18 cellular contexts compared by ENCODE assay signal in the genomic region with DNA sequence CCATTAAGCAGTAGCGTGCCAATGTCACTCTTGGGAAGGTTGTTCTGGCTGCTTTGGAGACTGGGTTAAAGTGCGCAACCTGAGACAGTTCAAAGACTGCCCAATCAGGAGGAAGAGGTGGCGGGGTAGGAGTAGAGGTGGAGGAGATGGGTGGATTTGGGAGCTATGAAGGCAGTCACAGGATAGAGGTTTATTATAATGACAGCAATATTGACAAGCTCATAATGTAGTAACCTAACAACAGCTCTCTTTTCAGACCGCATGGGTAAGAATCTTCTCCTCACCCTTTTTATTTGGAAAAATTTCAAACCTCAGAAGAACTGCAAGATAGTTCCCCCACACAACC. TPM values are rescaled to one million over a fixed set of nuclear protein-coding genes. Genes with fewer than 3 reads are reported as not detected.
DNase-seq lines count a peak whose midpoint lies in the region; ATAC-seq, FAIRE-seq and TF ChIP-seq lines count a peak whose summit lies in the region.
"Had no signal": no experiment of that assay in that cellular context is flagged by ENCODE, and none has a peak within 500 bp of the region (broad histone marks: within the 10 kb centered on the region; RNA-seq: fewer than 3 reads in every experiment).

No MANE protein-coding gene starts in this region.

- H3F3A ChIP-seq in GM23338 (replicated peaks; ENCODE audit: low read depth): 0 out of 2 replicates have a peak, but pooled peaks cover 6% of the 10 kb centered on the region

- H3K27me3 Mint-ChIP-seq in GM23338 (ENCODE audit: insufficient read depth, low read depth, poor library complexity): peaks cover 4% of the 10 kb centered on the region
- H3K27me3 Mint-ChIP-seq: CD4-positive, alpha-beta T cell had no signal

- TF ChIP-seq CTCF in GM23338 (conservative IDR thresholded peaks at IDR 0.05; ENCODE audit: low read depth in 2 of 2): no peak

- no peaks in the 10 kb centered on the region for H3K27me3 ChIP-seq in GM23338 (ENCODE audit: insufficient read depth)
- H3K27me3 ChIP-seq in mesendoderm (ENCODE audit: insufficient read depth, low read length, poor library complexity): no peaks in the 10 kb centered on the region
- no peaks in the 10 kb centered on the region for H3K27me3 ChIP-seq in effector memory CD4-positive, alpha-beta T cell (replicated peaks; ENCODE audit: control insufficient read depth, insufficient read depth, low read length, poor library complexity, severe bottlenecking)
- H3K27me3 ChIP-seq: transverse colon had no signal

- H3K18ac ChIP-seq in mesendoderm (ENCODE audit: low read length): no peak overlapping the region

- H3K4me3 ChIP-seq in GM23338 (no peak overlapping the region), mesendoderm (ENCODE audit: low read length) (no peak overlapping the region)
- no peak overlapping the region for H3K4me3 ChIP-seq in effector memory CD4-positive, alpha-beta T cell (ENCODE audit: insufficient read depth, low read depth, low read length, poor library complexity, severe bottlenecking)
- H3K4me3 ChIP-seq: transverse colon had no signal

- peaks cover 10% of the 10 kb centered on the region for H3K4me1 Mint-ChIP-seq in GM23338

- no peak overlapping the region for H3K23ac ChIP-seq in mesendoderm (ENCODE audit: low read length)

- H3K9me3 Mint-ChIP-seq in GM23338: no peaks in the 10 kb centered on the region
- H3K9me3 Mint-ChIP-seq: CD4-positive, alpha-beta T cell had no signal

- no peak for FAIRE-seq in frontal cortex (lab: Jason Lieb, UNC)
- FAIRE-seq: kidney had no signal

- no peaks in the 10 kb centered on the region for H3K79me1 ChIP-seq in mesendoderm (ENCODE audit: low read length)

- H3K27ac Mint-ChIP-seq in GM23338: no peak overlapping the region
- H3K27ac Mint-ChIP-seq: brain; CD4-positive, alpha-beta T cell; naive thymus-derived CD4-positive, alpha-beta T cell had no signal

- H4K20me1 ChIP-seq in GM23338 (replicated peaks; ENCODE audit: insufficient read depth): no peaks in the 10 kb centered on the region

- no peak overlapping the region for H3K27ac ChIP-seq in GM23338 (ENCODE audit: low read depth)
- no peak overlapping the region for H3K27ac ChIP-seq in mesendoderm (ENCODE audit: low read depth, low read length)
- no peak overlapping the region for H3K27ac ChIP-seq in effector memory CD4-positive, alpha-beta T cell (ENCODE audit: insufficient read depth, low read length, poor library complexity, severe bottlenecking)
- H3K27ac ChIP-seq: transverse colon had no signal

- H3K9ac ChIP-seq in mesendoderm (ENCODE audit: low read length): no peak overlapping the region

- H3K79me2 ChIP-seq in GM23338 (replicated peaks; ENCODE audit: insufficient read depth): no peaks in the 10 kb centered on the region
- H3K79me2 ChIP-seq in mesendoderm (ENCODE audit: control insufficient read depth, insufficient read depth, low read length): no peaks in the 10 kb centered on the region

- ATAC-seq in GM23338 (peak; percentile 94), HG03571 (IDR thresholded peaks at IDR 0.05; ENCODE audit: unreplicated experiment) (no peak)
- ATAC-seq: naive thymus-derived CD4-positive, alpha-beta T cell; sciatic nerve had no signal

- H2AFZ ChIP-seq in GM23338: peak overlapping the region; percentile 57

- H2BK15ac ChIP-seq in mesendoderm (replicated peaks; ENCODE audit: low read depth): no peak overlapping the region

- no CpG with 5 or more reads among the region's 4 CpGs for WGBS in mesendoderm (ENCODE audit: extremely low coverage, insufficient coverage, low lambda C conversion rate)

- H3K4ac ChIP-seq in mesendoderm (ENCODE audit: low read depth, low read length): no peak overlapping the region

- no peak overlapping the region for H4K8ac ChIP-seq in mesendoderm (ENCODE audit: low read depth, low read length)

- no peak overlapping the region for H4K5ac ChIP-seq in mesendoderm (ENCODE audit: low read length)

- H3K9me2 ChIP-seq in GM23338 (ENCODE audit: insufficient read depth): peaks cover 8% of the 10 kb centered on the region; the same call in 1 of the 2 replicates

- H3K4me3 Mint-ChIP-seq in GM23338: no peak overlapping the region
- H3K4me3 Mint-ChIP-seq: CD4-positive, alpha-beta T cell; naive thymus-derived CD4-positive, alpha-beta T cell had no signal

- H3K36me3 Mint-ChIP-seq in GM23338 (ENCODE audit: low read depth): no peaks in the 10 kb centered on the region
- H3K36me3 Mint-ChIP-seq: brain; naive thymus-derived CD4-positive, alpha-beta T cell had no signal

- no peak overlapping the region for H3K56ac ChIP-seq in mesendoderm (ENCODE audit: low read length)

- H3K4me2 ChIP-seq in GM23338: no peak overlapping the region
- no peak overlapping the region for H3K4me2 ChIP-seq in mesendoderm (ENCODE audit: low read length)

- no peaks in the 10 kb centered on the region for H3K4me1 ChIP-seq in GM23338 (ENCODE audit: insufficient read depth)
- no peaks in the 10 kb centered on the region for H3K4me1 ChIP-seq in mesendoderm (ENCODE audit: control insufficient read depth, low read depth, low read length)
- peaks cover 3% of the 10 kb centered on the region for H3K4me1 ChIP-seq in effector memory CD4-positive, alpha-beta T cell (ENCODE audit: control insufficient read depth, insufficient read depth, low read length, poor library complexity, severe bottlenecking)

- no peaks in the 10 kb centered on the region for H3K9me3 ChIP-seq in effector memory CD4-positive, alpha-beta T cell (ENCODE audit: control insufficient read depth, low read length)
- H3K9me3 ChIP-seq: transverse colon had no signal

- H2AK5ac ChIP-seq in mesendoderm (ENCODE audit: low read length): no peak overlapping the region

- no peaks in the 10 kb centered on the region for H3K36me3 ChIP-seq in GM23338 (ENCODE audit: insufficient read depth)
- no peaks in the 10 kb centered on the region for H3K36me3 ChIP-seq in mesendoderm (ENCODE audit: control insufficient read depth, insufficient read depth, low read length)
- no peaks in the 10 kb centered on the region for H3K36me3 ChIP-seq in effector memory CD4-positive, alpha-beta T cell (ENCODE audit: control insufficient read depth, insufficient read depth, low read length)
- H3K36me3 ChIP-seq: transverse colon had no signal

- no peak overlapping the region for H2BK120ac ChIP-seq in mesendoderm (ENCODE audit: low read depth, low read length)

- H2BK5ac ChIP-seq in mesendoderm (ENCODE audit: low read length): no peak overlapping the region

- DNase-seq in GM23338 (ENCODE audit: low spot score) (peak; percentile 52), NCI-H187 treated with DMSO at 0.1 percent for 48 hours (lab: John Stamatoyannopoulos, UW) (peak; percentile 20), cerebellar cortex (ENCODE audit: low spot score) (peak; percentile 35), mesendoderm (peak; percentile 27), NCI-H226 (no peak), frontal cortex (ENCODE audit: low spot score in 2 of 2) (no peak)
- DNase-seq in effector memory CD4-positive, alpha-beta T cell: no peak
- DNase-seq: activated CD4-positive, alpha-beta T cell treated with anti-CD3 and anti-CD28 coated beads, Interleukin-2, amount 50 U/mL, for 48 hours; activated effector memory CD4-positive, alpha-beta T cell treated with anti-CD3 and anti-CD28 coated beads, Interleukin-2, amount 50 U/mL, for 16 hours; CD4-positive, alpha-beta T cell; DND-41; kidney; naive thymus-derived CD4-positive, alpha-beta T cell; T-helper 9 cell; transverse colon had no signal

TF ChIP-seq in GM23338, 12 proteins besides CTCF, POLR2A, EP300 and RAD21 (continues in another document):
- TF ChIP-seq JUNB (IDR thresholded peaks at IDR 0.05; ENCODE audit: unreplicated experiment): no peak
- no peak for TF ChIP-seq POLR2AphosphoS5 (IDR thresholded peaks at IDR 0.05; ENCODE audit: low read depth)
- TF ChIP-seq EZH2 (IDR thresholded peaks at IDR 0.05; ENCODE audit: low read depth, unreplicated experiment): no peak
- no peak for TF ChIP-seq ZNF331 (CRISPR knock-in tag; IDR thresholded peaks at IDR 0.05; ENCODE audit: low read depth)
- TF ChIP-seq NANOG (IDR thresholded peaks at IDR 0.05; ENCODE audit: borderline replicate concordance): no peak
- TF ChIP-seq, protein P1, sequence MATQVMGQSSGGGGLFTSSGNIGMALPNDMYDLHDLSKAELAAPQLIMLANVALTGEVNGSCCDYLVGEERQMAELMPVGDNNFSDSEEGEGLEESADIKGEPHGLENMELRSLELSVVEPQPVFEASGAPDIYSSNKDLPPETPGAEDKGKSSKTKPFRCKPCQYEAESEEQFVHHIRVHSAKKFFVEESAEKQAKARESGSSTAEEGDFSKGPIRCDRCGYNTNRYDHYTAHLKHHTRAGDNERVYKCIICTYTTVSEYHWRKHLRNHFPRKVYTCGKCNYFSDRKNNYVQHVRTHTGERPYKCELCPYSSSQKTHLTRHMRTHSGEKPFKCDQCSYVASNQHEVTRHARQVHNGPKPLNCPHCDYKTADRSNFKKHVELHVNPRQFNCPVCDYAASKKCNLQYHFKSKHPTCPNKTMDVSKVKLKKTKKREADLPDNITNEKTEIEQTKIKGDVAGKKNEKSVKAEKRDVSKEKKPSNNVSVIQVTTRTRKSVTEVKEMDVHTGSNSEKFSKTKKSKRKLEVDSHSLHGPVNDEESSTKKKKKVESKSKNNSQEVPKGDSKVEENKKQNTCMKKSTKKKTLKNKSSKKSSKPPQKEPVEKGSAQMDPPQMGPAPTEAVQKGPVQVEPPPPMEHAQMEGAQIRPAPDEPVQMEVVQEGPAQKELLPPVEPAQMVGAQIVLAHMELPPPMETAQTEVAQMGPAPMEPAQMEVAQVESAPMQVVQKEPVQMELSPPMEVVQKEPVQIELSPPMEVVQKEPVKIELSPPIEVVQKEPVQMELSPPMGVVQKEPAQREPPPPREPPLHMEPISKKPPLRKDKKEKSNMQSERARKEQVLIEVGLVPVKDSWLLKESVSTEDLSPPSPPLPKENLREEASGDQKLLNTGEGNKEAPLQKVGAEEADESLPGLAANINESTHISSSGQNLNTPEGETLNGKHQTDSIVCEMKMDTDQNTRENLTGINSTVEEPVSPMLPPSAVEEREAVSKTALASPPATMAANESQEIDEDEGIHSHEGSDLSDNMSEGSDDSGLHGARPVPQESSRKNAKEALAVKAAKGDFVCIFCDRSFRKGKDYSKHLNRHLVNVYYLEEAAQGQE (IDR thresholded peaks at IDR 0.05; ENCODE audit: unreplicated experiment): no peak

RNA-seq across cellular contexts. Expression of a gene that starts 5.3 kb away (rescaled TPM):
- 36.3 and 48.2 TPM in 2 replicates for total RNA-seq in GM23338 (2014; rRNA removed; shearing (Covaris generic))
- polyA plus RNA-seq in GM23338 (2016; fragmentation: Nextera tagmentation; extraction: Ambion mirVana): 28.1 and 32.7 TPM in 2 replicates
- polyA plus RNA-seq in mesendoderm (2013, experiment 1 of 2): 34.3 TPM
- 32.3 TPM for polyA plus RNA-seq in mesendoderm (2013, experiment 2 of 2)
- 12.6 TPM for total RNA-seq in frontal cortex

RNA-seq across cellular contexts. Expression of a gene that starts 24.6 kb away (rescaled TPM):
- not detected in 2 replicates for total RNA-seq in GM23338 (2014; rRNA removed; shearing (Covaris generic))
- polyA plus RNA-seq in GM23338 (2016; fragmentation: Nextera tagmentation; extraction: Ambion mirVana): 0.21 TPM in 1 of 2 replicates, not detected in the other
- polyA plus RNA-seq in mesendoderm (2013, experiment 1 of 2): 0.46 TPM
- polyA plus RNA-seq in mesendoderm (2013, experiment 2 of 2): 0.42 TPM
- total RNA-seq in frontal cortex: not detected
- total RNA-seq: CD4-positive, alpha-beta T cell; naive thymus-derived CD4-positive, alpha-beta T cell had no signal
- polyA plus RNA-seq: naive thymus-derived CD4-positive, alpha-beta T cell had no signal

RNA-seq across cellular contexts. Expression of a gene that starts 35.1 kb away (rescaled TPM):
- 1.6 and 2.5 TPM in 2 replicates for total RNA-seq in GM23338 (2014; rRNA removed; shearing (Covaris generic))
- 0.70 and 1.4 TPM in 2 replicates for polyA plus RNA-seq in GM23338 (2016; fragmentation: Nextera tagmentation; extraction: Ambion mirVana)
- polyA plus RNA-seq in mesendoderm (2013, experiment 1 of 2): 2.6 TPM
- 3.0 TPM for polyA plus RNA-seq in mesendoderm (2013, experiment 2 of 2)
- 6.1 TPM for total RNA-seq in frontal cortex
- polyA plus RNA-seq: naive thymus-derived CD4-positive, alpha-beta T cell had no signal

Comparison
In these comparisons a context has a peak if more than half of its experiments do, and no peak if none do; other contexts are left out.
1. DNase-seq: peak in GM23338 (single experiment), NCI-H187 treated with DMSO at 0.1 percent for 48 hours (single experiment), cerebellar cortex (single experiment) and mesendoderm (single experiment); none in effector memory CD4-positive, alpha-beta T cell (0 of 3), NCI-H226 (single experiment) and frontal cortex (0 of 2).